Comparison of ENCODE assay signal across 1 cellular context in genomic region chr19:54102421-54103169, GRCh38.
A peak's percentile ranks its signal among the peaks of the same experiment; 100 is the strongest.
TF ChIP-seq lines count a peak whose summit lies in the region.

Gene NDUFA3, plus strand, starts transcription at chr19:54102855. Its CDS starts 24 bp downstream, at chr19:54102879.

TF ChIP-seq in HepG2, 621 proteins besides CTCF, POLR2A, EP300 and RAD21 (continued from another document and continues in another):
- TF ChIP-seq PAXIP1 (CRISPR knock-in tag; conservative IDR thresholded peaks at IDR 0.05) (no peak; the same call in 1 of the 2 replicates), ZNF644 (CRISPR knock-in tag; IDR thresholded peaks at IDR 0.05; ENCODE audit: low read depth) (no peak), ZBTB44 (CRISPR knock-in tag; IDR thresholded peaks at IDR 0.05) (no peak), ATF7-NPFF (CRISPR knock-in tag; IDR thresholded peaks at IDR 0.05; ENCODE audit: low read depth) (peak; percentile 70), SMAD1 (CRISPR knock-in tag; IDR thresholded peaks at IDR 0.05; ENCODE audit: borderline replicate concordance, low read depth) (peak; percentile 47; the same call in 1 of the 2 replicates), ADNP (CRISPR knock-in tag; IDR thresholded peaks at IDR 0.05) (peak; percentile 98), TFDP2 (CRISPR knock-in tag; IDR thresholded peaks at IDR 0.05) (peak; percentile 62), NONO (IDR thresholded peaks at IDR 0.05) (no peak), NONO (CRISPR knock-in tag; conservative IDR thresholded peaks at IDR 0.05) (peak; percentile 85), ZNF280D (CRISPR knock-in tag; IDR thresholded peaks at IDR 0.05) (0 out of 2 replicates have a peak, but pooled peaks have one; percentile 22), ZNF160 (CRISPR knock-in tag; IDR thresholded peaks at IDR 0.05) (no peak), PHF20 (CRISPR knock-in tag; IDR thresholded peaks at IDR 0.05) (peak; percentile 70), ZNF577 (CRISPR knock-in tag; IDR thresholded peaks at IDR 0.05; ENCODE audit: borderline replicate concordance, low read depth) (no peak), ZNF34 (CRISPR knock-in tag; IDR thresholded peaks at IDR 0.05; ENCODE audit: borderline replicate concordance) (0 out of 2 replicates have a peak, but pooled peaks have one; percentile 48), ZNF263 (CRISPR knock-in tag; IDR thresholded peaks at IDR 0.05) (no peak), SP2 (CRISPR knock-in tag; IDR thresholded peaks at IDR 0.05) (peak; percentile 21; the same call in 1 of the 2 replicates), KDM4B (CRISPR knock-in tag; IDR thresholded peaks at IDR 0.05) (peak; percentile 25; the same call in 1 of the 2 replicates), ELK4 (CRISPR knock-in tag; IDR thresholded peaks at IDR 0.05; ENCODE audit: borderline replicate concordance) (no peak), MEIS1 (CRISPR knock-in tag; IDR thresholded peaks at IDR 0.05; ENCODE audit: borderline replicate concordance) (peak; percentile 64), HCFC1 (IDR thresholded peaks at IDR 0.05; ENCODE audit: low read depth, low read length) (peak; percentile 98), ZNF512 (CRISPR knock-in tag; IDR thresholded peaks at IDR 0.05) (no peak), SATB2 (CRISPR knock-in tag; IDR thresholded peaks at IDR 0.05) (0 out of 2 replicates have a peak, but pooled peaks have one; percentile 6), FLYWCH1 (CRISPR knock-in tag; IDR thresholded peaks at IDR 0.05) (no peak), JUND (CRISPR knock-in tag; IDR thresholded peaks at IDR 0.05) (no peak), HNF1B (CRISPR knock-in tag; IDR thresholded peaks at IDR 0.05) (peak; percentile 88), THAP9 (CRISPR knock-in tag; IDR thresholded peaks at IDR 0.05; ENCODE audit: borderline replicate concordance) (peak; percentile 99), ZNF557 (CRISPR knock-in tag; IDR thresholded peaks at IDR 0.05) (no peak), ZNF660 (CRISPR knock-in tag; IDR thresholded peaks at IDR 0.05; ENCODE audit: borderline replicate concordance, low read depth) (no peak), ZNF256 (CRISPR knock-in tag; conservative IDR thresholded peaks at IDR 0.05) (no peak), DDIT3 (CRISPR knock-in tag; IDR thresholded peaks at IDR 0.05) (no peak), ZNF331 (CRISPR knock-in tag; IDR thresholded peaks at IDR 0.05) (peak; percentile 57; the same call in 1 of the 2 replicates), CREM (IDR thresholded peaks at IDR 0.05) (peak; percentile 98), CREM (CRISPR knock-in tag; IDR thresholded peaks at IDR 0.05) (no peak), GLMP (CRISPR knock-in tag; IDR thresholded peaks at IDR 0.05; ENCODE audit: borderline replicate concordance) (no peak)
